In genomic region chr15:70826634-70827033, GRCh38 we compare ENCODE assay signal across 10 cellular contexts. TPM values are rescaled to one million over a fixed set of nuclear protein-coding genes. Genes with fewer than 3 reads are reported as not detected.
A peak's percentile ranks its signal among the peaks of the same experiment; 100 is the strongest.
DNase-seq lines count a peak whose midpoint lies in the region; ATAC-seq, FAIRE-seq and TF ChIP-seq lines count a peak whose summit lies in the region.
"Had no signal": no experiment of that assay in that cellular context is flagged by ENCODE, and none has a peak within 500 bp of the region (broad histone marks: within the 10 kb centered on the region; RNA-seq: fewer than 3 reads in every experiment).

No MANE protein-coding gene starts in this region.

- no peak overlapping the region for H3K4me3 ChIP-seq in PC-3 (ENCODE audit: low read length)
- no peak overlapping the region for H3K4me3 ChIP-seq in esophagus muscularis mucosa

- POLR2A ChIA-PET in PC-3 (lab: Charles Lee; ENCODE audit: unreplicated experiment), result interaction anchor here (0.6 kb wide), 1 partner anchor 109 kb away, joined by 3 read pairs; no protein-coding TSS in a partner anchor

- H3K27me3 ChIP-seq in PC-3 (ENCODE audit: low read length), result no peaks in the 10 kb centered on the region
- no peaks in the 10 kb centered on the region for H3K27me3 ChIP-seq in esophagus muscularis mucosa

- BruUV-seq in PC-3 (replicated peaks; lab: Mats Ljungman, UMichigan), result no TSS peak

- peak; percentile 78 for ATAC-seq in PC-3
- no peak for ATAC-seq in HG03521 (IDR thresholded peaks at IDR 0.05; ENCODE audit: unreplicated experiment)

- H3K9me3 ChIP-seq in PC-3 (ENCODE audit: low read length) (no peaks in the 10 kb centered on the region), esophagus muscularis mucosa (no peaks in the 10 kb centered on the region)

- TF ChIP-seq POLR2A in esophagus muscularis mucosa (IDR thresholded peaks at IDR 0.05; ENCODE audit: low read depth) (no peak), GM12891 (IDR thresholded peaks at IDR 0.05; ENCODE audit: low read depth, low read length) (no peak)

- no peaks in the 10 kb centered on the region for H3K36me3 ChIP-seq in PC-3 (ENCODE audit: low read depth, low read length)
- peaks cover 2 to 13% (median 9%) of the 10 kb centered on the region in 4 donors for H3K36me3 ChIP-seq in esophagus muscularis mucosa

- H3K27ac Mint-ChIP-seq in osteocyte (ENCODE audit: unreplicated experiment), result peak overlapping the region; percentile 90

- H3K79me2 ChIP-seq in PC-3 (ENCODE audit: low read length), result no peaks in the 10 kb centered on the region

- WGBS in esophagus muscularis mucosa, result 50% methylated on average over 3 of the region's 3 CpGs

- H3K27ac ChIP-seq in PC-3 (ENCODE audit: low read length) (peak overlapping the region; percentile 65), esophagus muscularis mucosa (replicated peaks in 1 of 4) (peak overlapping the region in 1 of 4 donors; percentile 27)

- peak overlapping the region; percentile 54; the same call in 1 of the 2 replicates for H2AFZ ChIP-seq in PC-3 (ENCODE audit: low read length)

- H4K20me1 ChIP-seq in PC-3 (ENCODE audit: low read length), result no peaks in the 10 kb centered on the region

- H3K4me2 ChIP-seq in PC-3 (ENCODE audit: low read length), result peak overlapping the region; percentile 49

- no peaks in the 10 kb centered on the region for H3K9me3 Mint-ChIP-seq in osteocyte (ENCODE audit: unreplicated experiment)

- peak; percentile 72 for DNase-seq in Daoy (ENCODE audit: low read depth)
- DNase-seq in PC-3, result peak; percentile 89
- DNase-seq in esophagus muscularis mucosa (ENCODE audit: extremely low spot score), result peak; percentile 92
- DNase-seq in osteocyte (ENCODE audit: extremely low spot score, unreplicated experiment), result peak; percentile 85
- DNase-seq in GM12891 (ENCODE audit: insufficient read length, low spot score), result no peak
- DNase-seq in middle frontal gyrus (ENCODE audit: extremely low spot score, low spot score), result no peak
- DNase-seq in NCI-H1092 (lab: John Stamatoyannopoulos, UW), result no peak
- DNase-seq: activated CD8-positive, alpha-beta memory T cell treated with anti-CD3 and anti-CD28 coated beads, Interleukin-2, amount 50 U/mL, for 4 hours; NCI-H446 had no signal

- CTCF ChIA-PET in PC-3 (lab: Charles Lee), result interaction anchor here (2.6 kb wide), 1 partner anchor 48 kb away, joined by 21 read pairs; no protein-coding TSS in a partner anchor

- TF ChIP-seq CTCF in PC-3 (conservative IDR thresholded peaks at IDR 0.05; ENCODE audit: low read depth, low read length), result no peak
- TF ChIP-seq CTCF in esophagus muscularis mucosa (IDR thresholded peaks at IDR 0.05), result no peak
- TF ChIP-seq CTCF in osteocyte (IDR thresholded peaks at IDR 0.05), result no peak

- peaks cover 17% of the 10 kb centered on the region for H3K36me3 Mint-ChIP-seq in osteocyte (ENCODE audit: unreplicated experiment)

- no peak for FAIRE-seq in GM12891 (lab: Jason Lieb, UNC)

- no peaks in the 10 kb centered on the region for H3K9me2 ChIP-seq in PC-3 (replicated peaks; ENCODE audit: low read length)

- H3K27me3 Mint-ChIP-seq in osteocyte (ENCODE audit: unreplicated experiment), result no peaks in the 10 kb centered on the region

- H3K4me3 Mint-ChIP-seq in osteocyte (ENCODE audit: unreplicated experiment), result peak overlapping the region; percentile 37

- intact Hi-C loops in PC-3 (cut with micrococcal nuclease), result no loop called here
- intact Hi-C loops in esophagus muscularis mucosa (cut with DNase I), result loop anchor here (5.0 kb wide), 1 partner anchor 66 kb away; the partner anchor contains the start of genes LRRC49 and THAP10

- H3K9ac ChIP-seq in PC-3 (ENCODE audit: low read length), result peak overlapping the region; percentile 51

- H3F3A ChIP-seq in PC-3 (ENCODE audit: low read length, unreplicated experiment), result no peaks in the 10 kb centered on the region

- H3K4me1 ChIP-seq in PC-3 (ENCODE audit: insufficient read depth, low read length) (peaks cover 31% of the 10 kb centered on the region), esophagus muscularis mucosa (peaks cover 13 to 25% (median 17%) of the 10 kb centered on the region in 4 donors)

- peaks cover 50% of the 10 kb centered on the region for H3K4me1 Mint-ChIP-seq in osteocyte (ENCODE audit: unreplicated experiment)

- TF ChIP-seq EP300 in esophagus muscularis mucosa (IDR thresholded peaks at IDR 0.05), result no peak

TF ChIP-seq in GM12891, 5 proteins besides CTCF, POLR2A, EP300 and RAD21:
- TF ChIP-seq SPI1 (IDR thresholded peaks at IDR 0.05; ENCODE audit: low read depth, low read length) (no peak), POLR2AphosphoS5 (IDR thresholded peaks at IDR 0.05; ENCODE audit: low read depth, low read length) (no peak), TAF1 (IDR thresholded peaks at IDR 0.05; ENCODE audit: low read depth, low read length) (no peak), POU2F2 (IDR thresholded peaks at IDR 0.05; ENCODE audit: low read depth, low read length) (no peak), PAX5 (IDR thresholded peaks at IDR 0.05; ENCODE audit: insufficient read depth, low read length, severe bottlenecking) (no peak)
TF ChIP-seq in GM12891: peak in this region for 0.

RNA-seq across cellular contexts. Expression of gene LARP6, which starts 27.3 kb away (rescaled TPM):
- 8.2 and 42.2 TPM in 2 replicates for total RNA-seq in Daoy (2014; rRNA removed; shearing (Covaris generic))
- total RNA-seq in PC-3 (2014; rRNA removed) (133 and 166 TPM in 2 replicates), esophagus muscularis mucosa (10 to 100 TPM; 21.2 to 36.3 (median 32.7) TPM), osteocyte (119 and 123 TPM in 2 replicates)
- 22.5 TPM for polyA plus RNA-seq in GM12891 (2012; ENCODE audit: low read depth, missing spikeins)

Comparison
In these comparisons a context has a peak if more than half of its experiments do, and no peak if none do; other contexts are left out.
1. DNase-seq: peak in Daoy (single experiment), PC-3 (single experiment), esophagus muscularis mucosa (single experiment) and osteocyte (single experiment); none in GM12891 (single experiment), middle frontal gyrus (single experiment) and NCI-H1092 (single experiment).